ENCODE assay signal across 1 cellular context in the genomic region with DNA sequence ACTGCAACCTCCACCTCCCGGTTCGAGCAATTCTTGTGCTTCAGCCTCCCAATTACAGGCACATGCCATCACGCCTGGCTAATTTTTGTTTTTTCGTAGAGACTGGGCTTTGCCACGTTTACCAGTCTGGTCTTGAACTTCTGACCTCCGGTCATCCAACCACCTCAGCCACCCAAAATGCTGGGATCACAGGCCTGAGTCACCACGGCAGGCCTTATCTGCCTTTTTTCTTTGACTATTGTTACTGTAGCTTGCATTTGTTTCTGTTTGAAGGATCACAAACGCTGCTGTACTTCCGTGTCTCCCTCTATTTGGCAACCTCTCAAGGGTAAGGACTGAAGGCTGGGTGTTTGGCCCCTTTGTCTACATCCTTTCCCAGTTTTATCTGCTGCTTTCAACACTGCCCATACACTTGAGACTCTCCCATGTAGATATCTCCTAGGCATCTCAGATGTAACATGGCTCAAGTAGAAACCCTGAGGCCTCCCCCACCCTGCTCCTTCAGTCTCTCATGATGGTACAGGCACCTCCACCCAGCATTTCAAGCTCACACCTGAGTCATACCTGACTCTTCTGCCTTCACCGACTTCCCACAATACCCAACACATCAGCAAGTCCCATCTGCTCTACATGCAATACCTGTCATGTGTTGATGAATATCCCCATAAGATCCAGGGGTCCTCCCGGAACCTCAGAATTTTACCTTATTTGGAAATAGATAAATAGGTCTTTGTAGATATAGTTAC.
A peak's percentile ranks its signal among the peaks of the same experiment; 100 is the strongest.
TF ChIP-seq lines count a peak whose summit lies in the region.

No MANE protein-coding gene starts in this region.

TF ChIP-seq in HepG2, 621 proteins besides CTCF, POLR2A, EP300 and RAD21 (continued from another document and continues in another):
- TF ChIP-seq NFYB (CRISPR knock-in tag; IDR thresholded peaks at IDR 0.05) (no peak), BRD4 (CRISPR knock-in tag; IDR thresholded peaks at IDR 0.05) (no peak), CHCHD3 (CRISPR knock-in tag; IDR thresholded peaks at IDR 0.05) (no peak), ZNF17 (CRISPR knock-in tag; IDR thresholded peaks at IDR 0.05) (no peak), ZNF773 (CRISPR knock-in tag; IDR thresholded peaks at IDR 0.05; ENCODE audit: borderline replicate concordance) (no peak), ZFP1 (CRISPR knock-in tag; IDR thresholded peaks at IDR 0.05) (no peak), ZNF556 (CRISPR knock-in tag; IDR thresholded peaks at IDR 0.05; ENCODE audit: borderline replicate concordance) (no peak), SMARCE1 (IDR thresholded peaks at IDR 0.05; ENCODE audit: borderline replicate concordance) (no peak), GFI1 (CRISPR knock-in tag; IDR thresholded peaks at IDR 0.05; ENCODE audit: borderline replicate concordance) (no peak), JUND (CRISPR knock-in tag; IDR thresholded peaks at IDR 0.05) (no peak), RCOR2 (CRISPR knock-in tag; IDR thresholded peaks at IDR 0.05) (peak; percentile 53), ZMYM2 (CRISPR knock-in tag; IDR thresholded peaks at IDR 0.05) (0 out of 2 replicates have a peak, but pooled peaks have one; percentile 45), MIER2 (CRISPR knock-in tag; IDR thresholded peaks at IDR 0.05) (peak; percentile 65; the same call in 1 of the 2 replicates), ZBTB37 (CRISPR knock-in tag; IDR thresholded peaks at IDR 0.05) (no peak), DMAP1 (CRISPR knock-in tag; IDR thresholded peaks at IDR 0.05) (peak; percentile 37; the same call in 1 of the 2 replicates), ZNF296 (CRISPR knock-in tag; conservative IDR thresholded peaks at IDR 0.05) (no peak), MIER3 (CRISPR knock-in tag; IDR thresholded peaks at IDR 0.05; ENCODE audit: borderline replicate concordance) (0 out of 2 replicates have a peak, but pooled peaks have one; percentile 57), TEAD2 (CRISPR knock-in tag; IDR thresholded peaks at IDR 0.05) (no peak), ZNF501 (CRISPR knock-in tag; IDR thresholded peaks at IDR 0.05) (no peak), HNF4A (CRISPR knock-in tag; IDR thresholded peaks at IDR 0.05) (peak; percentile 41; the same call in 1 of the 2 replicates), PLSCR1 (CRISPR knock-in tag; IDR thresholded peaks at IDR 0.05; ENCODE audit: borderline replicate concordance) (no peak), ZNF660 (CRISPR knock-in tag; IDR thresholded peaks at IDR 0.05; ENCODE audit: borderline replicate concordance, low read depth) (no peak), HIVEP1 (CRISPR knock-in tag; IDR thresholded peaks at IDR 0.05) (no peak), POLR2AphosphoS2 (IDR thresholded peaks at IDR 0.05; ENCODE audit: low read depth, low read length) (no peak), MLLT10 (CRISPR knock-in tag; IDR thresholded peaks at IDR 0.05) (no peak), ZNF577 (CRISPR knock-in tag; IDR thresholded peaks at IDR 0.05; ENCODE audit: borderline replicate concordance, low read depth) (no peak), ELF3 (CRISPR knock-in tag; IDR thresholded peaks at IDR 0.05) (peak; percentile 96), ZNF260 (CRISPR knock-in tag; IDR thresholded peaks at IDR 0.05; ENCODE audit: borderline replicate concordance, low read depth) (no peak), XRCC5 (optimal IDR thresholded peaks at IDR 0.05; ENCODE audit: low read length) (peak; percentile 33), TBX2 (CRISPR knock-in tag; IDR thresholded peaks at IDR 0.05; ENCODE audit: borderline replicate concordance) (peak; percentile 36; the same call in 1 of the 2 replicates), MEF2D (CRISPR knock-in tag; IDR thresholded peaks at IDR 0.05) (peak; percentile 64; the same call in 1 of the 2 replicates), ESRRA (CRISPR knock-in tag; IDR thresholded peaks at IDR 0.05; ENCODE audit: low read depth) (no peak), SUZ12 (IDR thresholded peaks at IDR 0.05; ENCODE audit: low read depth, low read length) (no peak), KDM3A (CRISPR knock-in tag; IDR thresholded peaks at IDR 0.05; ENCODE audit: low read depth) (no peak), ZNF143 (CRISPR knock-in tag; IDR thresholded peaks at IDR 0.05) (no peak), MEIS2 (CRISPR knock-in tag; IDR thresholded peaks at IDR 0.05) (no peak), NCOR1 (IDR thresholded peaks at IDR 0.05; ENCODE audit: borderline replicate concordance, low read length) (peak; percentile 40; the same call in 1 of the 2 replicates), ZNF446 (CRISPR knock-in tag; IDR thresholded peaks at IDR 0.05) (no peak), ZNF563 (CRISPR knock-in tag; IDR thresholded peaks at IDR 0.05) (no peak), ZNF572 (CRISPR knock-in tag; IDR thresholded peaks at IDR 0.05) (no peak), PPARG (CRISPR knock-in tag; conservative IDR thresholded peaks at IDR 0.05) (no peak), MAFF (IDR thresholded peaks at IDR 0.05; ENCODE audit: low read depth, low read length) (no peak), ZSCAN25 (CRISPR knock-in tag; IDR thresholded peaks at IDR 0.05) (no peak), ZNF484 (CRISPR knock-in tag; IDR thresholded peaks at IDR 0.05; ENCODE audit: borderline replicate concordance, low read depth) (no peak), ZSCAN22 (CRISPR knock-in tag; IDR thresholded peaks at IDR 0.05) (no peak), BCLAF1 (IDR thresholded peaks at IDR 0.05) (no peak)
- TF ChIP-seq, protein P1, sequence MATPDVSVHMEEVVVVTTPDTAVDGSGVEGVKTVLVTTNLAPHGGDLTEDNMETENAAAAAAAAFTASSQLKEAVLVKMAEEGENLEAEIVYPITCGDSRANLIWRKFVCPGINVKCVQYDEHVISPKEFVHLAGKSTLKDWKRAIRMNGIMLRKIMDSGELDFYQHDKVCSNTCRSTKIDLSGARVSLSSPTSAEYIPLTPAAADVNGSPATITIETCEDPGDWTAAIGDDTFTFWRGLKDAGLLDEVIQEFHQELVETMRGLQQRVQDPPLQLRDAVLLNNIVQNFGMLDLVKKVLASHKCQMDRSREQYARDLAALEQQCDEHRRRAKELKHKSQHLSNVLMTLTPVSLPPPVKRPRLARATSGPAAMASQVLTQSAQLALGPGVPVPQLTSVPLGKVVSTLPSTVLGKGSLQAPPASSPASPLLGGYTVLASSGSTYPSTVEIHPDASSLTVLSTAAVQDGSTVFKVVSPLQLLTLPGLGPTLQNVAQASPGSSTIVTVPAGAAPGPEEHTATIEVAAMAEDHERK (CRISPR knock-in tag; IDR thresholded peaks at IDR 0.05; ENCODE audit: low read depth), result no peak
- TF ChIP-seq, protein P2, sequence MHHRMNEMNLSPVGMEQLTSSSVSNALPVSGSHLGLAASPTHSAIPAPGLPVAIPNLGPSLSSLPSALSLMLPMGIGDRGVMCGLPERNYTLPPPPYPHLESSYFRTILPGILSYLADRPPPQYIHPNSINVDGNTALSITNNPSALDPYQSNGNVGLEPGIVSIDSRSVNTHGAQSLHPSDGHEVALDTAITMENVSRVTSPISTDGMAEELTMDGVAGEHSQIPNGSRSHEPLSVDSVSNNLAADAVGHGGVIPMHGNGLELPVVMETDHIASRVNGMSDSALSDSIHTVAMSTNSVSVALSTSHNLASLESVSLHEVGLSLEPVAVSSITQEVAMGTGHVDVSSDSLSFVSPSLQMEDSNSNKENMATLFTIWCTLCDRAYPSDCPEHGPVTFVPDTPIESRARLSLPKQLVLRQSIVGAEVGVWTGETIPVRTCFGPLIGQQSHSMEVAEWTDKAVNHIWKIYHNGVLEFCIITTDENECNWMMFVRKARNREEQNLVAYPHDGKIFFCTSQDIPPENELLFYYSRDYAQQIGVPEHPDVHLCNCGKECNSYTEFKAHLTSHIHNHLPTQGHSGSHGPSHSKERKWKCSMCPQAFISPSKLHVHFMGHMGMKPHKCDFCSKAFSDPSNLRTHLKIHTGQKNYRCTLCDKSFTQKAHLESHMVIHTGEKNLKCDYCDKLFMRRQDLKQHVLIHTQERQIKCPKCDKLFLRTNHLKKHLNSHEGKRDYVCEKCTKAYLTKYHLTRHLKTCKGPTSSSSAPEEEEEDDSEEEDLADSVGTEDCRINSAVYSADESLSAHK (CRISPR knock-in tag; IDR thresholded peaks at IDR 0.05; ENCODE audit: borderline replicate concordance), result no peak
- TF ChIP-seq, protein P3, sequence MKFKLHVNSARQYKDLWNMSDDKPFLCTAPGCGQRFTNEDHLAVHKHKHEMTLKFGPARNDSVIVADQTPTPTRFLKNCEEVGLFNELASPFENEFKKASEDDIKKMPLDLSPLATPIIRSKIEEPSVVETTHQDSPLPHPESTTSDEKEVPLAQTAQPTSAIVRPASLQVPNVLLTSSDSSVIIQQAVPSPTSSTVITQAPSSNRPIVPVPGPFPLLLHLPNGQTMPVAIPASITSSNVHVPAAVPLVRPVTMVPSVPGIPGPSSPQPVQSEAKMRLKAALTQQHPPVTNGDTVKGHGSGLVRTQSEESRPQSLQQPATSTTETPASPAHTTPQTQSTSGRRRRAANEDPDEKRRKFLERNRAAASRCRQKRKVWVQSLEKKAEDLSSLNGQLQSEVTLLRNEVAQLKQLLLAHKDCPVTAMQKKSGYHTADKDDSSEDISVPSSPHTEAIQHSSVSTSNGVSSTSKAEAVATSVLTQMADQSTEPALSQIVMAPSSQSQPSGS (CRISPR knock-in tag; IDR thresholded peaks at IDR 0.05), result no peak
- TF ChIP-seq, protein P4, sequence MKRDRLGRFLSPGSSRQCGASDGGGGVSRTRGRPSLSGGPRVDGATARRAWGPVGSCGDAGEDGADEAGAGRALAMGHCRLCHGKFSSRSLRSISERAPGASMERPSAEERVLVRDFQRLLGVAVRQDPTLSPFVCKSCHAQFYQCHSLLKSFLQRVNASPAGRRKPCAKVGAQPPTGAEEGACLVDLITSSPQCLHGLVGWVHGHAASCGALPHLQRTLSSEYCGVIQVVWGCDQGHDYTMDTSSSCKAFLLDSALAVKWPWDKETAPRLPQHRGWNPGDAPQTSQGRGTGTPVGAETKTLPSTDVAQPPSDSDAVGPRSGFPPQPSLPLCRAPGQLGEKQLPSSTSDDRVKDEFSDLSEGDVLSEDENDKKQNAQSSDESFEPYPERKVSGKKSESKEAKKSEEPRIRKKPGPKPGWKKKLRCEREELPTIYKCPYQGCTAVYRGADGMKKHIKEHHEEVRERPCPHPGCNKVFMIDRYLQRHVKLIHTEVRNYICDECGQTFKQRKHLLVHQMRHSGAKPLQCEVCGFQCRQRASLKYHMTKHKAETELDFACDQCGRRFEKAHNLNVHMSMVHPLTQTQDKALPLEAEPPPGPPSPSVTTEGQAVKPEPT (CRISPR knock-in tag; IDR thresholded peaks at IDR 0.05; ENCODE audit: low read depth), result no peak
- TF ChIP-seq, protein P5, sequence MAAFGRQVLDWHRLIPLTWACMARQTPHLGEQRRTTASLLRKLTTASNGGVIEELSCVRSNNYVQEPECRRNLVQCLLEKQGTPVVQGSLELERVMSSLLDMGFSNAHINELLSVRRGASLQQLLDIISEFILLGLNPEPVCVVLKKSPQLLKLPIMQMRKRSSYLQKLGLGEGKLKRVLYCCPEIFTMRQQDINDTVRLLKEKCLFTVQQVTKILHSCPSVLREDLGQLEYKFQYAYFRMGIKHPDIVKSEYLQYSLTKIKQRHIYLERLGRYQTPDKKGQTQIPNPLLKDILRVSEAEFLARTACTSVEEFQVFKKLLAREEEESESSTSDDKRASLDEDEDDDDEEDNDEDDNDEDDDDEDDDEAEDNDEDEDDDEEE (CRISPR knock-in tag; IDR thresholded peaks at IDR 0.05), result no peak
- TF ChIP-seq, protein P6, sequence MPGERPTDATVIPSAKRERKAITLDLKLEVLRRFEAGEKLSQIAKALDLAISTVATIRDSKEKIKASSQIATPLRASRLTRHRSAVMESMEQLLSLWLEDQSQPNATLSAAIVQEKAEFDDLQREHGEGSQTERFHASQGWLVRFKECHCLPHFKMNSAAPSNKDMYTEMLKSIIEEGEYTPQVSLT (CRISPR knock-in tag; IDR thresholded peaks at IDR 0.05; ENCODE audit: borderline replicate concordance, low read depth), result no peak
- TF ChIP-seq, protein P7, sequence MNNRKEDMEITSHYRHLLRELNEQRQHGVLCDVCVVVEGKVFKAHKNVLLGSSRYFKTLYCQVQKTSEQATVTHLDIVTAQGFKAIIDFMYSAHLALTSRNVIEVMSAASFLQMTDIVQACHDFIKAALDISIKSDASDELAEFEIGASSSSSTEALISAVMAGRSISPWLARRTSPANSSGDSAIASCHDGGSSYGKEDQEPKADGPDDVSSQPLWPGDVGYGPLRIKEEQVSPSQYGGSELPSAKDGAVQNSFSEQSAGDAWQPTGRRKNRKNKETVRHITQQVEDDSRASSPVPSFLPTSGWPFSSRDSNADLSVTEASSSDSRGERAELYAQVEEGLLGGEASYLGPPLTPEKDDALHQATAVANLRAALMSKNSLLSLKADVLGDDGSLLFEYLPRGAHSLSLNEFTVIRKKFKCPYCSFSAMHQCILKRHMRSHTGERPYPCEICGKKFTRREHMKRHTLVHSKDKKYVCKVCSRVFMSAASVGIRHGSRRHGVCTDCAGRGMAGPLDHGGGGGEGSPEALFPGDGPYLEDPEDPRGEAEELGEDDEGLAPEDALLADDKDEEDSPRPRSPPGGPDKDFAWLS (CRISPR knock-in tag; IDR thresholded peaks at IDR 0.05; ENCODE audit: borderline replicate concordance), result no peak
